ENCODE assay signal across 17 cellular contexts in genomic region chr21:25170681-25171080, GRCh38.
"Had no signal": no experiment of that assay in that cellular context is flagged by ENCODE, and none has a peak within 500 bp of the region (broad histone marks: within the 10 kb centered on the region; RNA-seq: fewer than 3 reads in every experiment).

No MANE protein-coding gene starts in this region.

- H3K4me3 ChIP-seq: ascending aorta, breast epithelium, gastrocnemius medialis, left ventricle myocardium inferior, upper lobe of right lung had no signal

- H3K36me3 ChIP-seq: ascending aorta, breast epithelium, gastrocnemius medialis, left ventricle myocardium inferior, upper lobe of right lung had no signal

- DNase-seq: activated CD4-positive, alpha-beta T cell treated with anti-CD3 and anti-CD28 coated beads, Interleukin-2, amount 50 U/mL, for 4 hours; activated CD4-positive, CD25-positive, alpha-beta regulatory T cell treated with anti-CD3 and anti-CD28 coated beads, Interleukin-2, amount 50 U/mL, for 72 hours; activated gamma-delta T cell; activated T-cell treated with anti-CD3 and anti-CD28 coated beads, Interleukin-2, amount 50 U/mL, for 72 hours; cerebellar nuclear complex; cortex of kidney; gastrocnemius medialis; head of caudate nucleus; left ventricle myocardium inferior; mammary epithelial cell; midbrain; nephron progenitor cell; occipital lobe; stimulated activated naive CD4-positive, alpha-beta T cell; upper lobe of right lung had no signal

- ATAC-seq: activated T-cell treated with anti-CD3 and anti-CD28 coated beads, Interleukin-2, amount 50 U/mL, for 72 hours; gastrocnemius medialis; upper lobe of right lung had no signal

- H3K27me3 ChIP-seq: ascending aorta, breast epithelium, gastrocnemius medialis, upper lobe of right lung had no signal
